17 cellular contexts compared by ENCODE assay signal in the genomic region with DNA sequence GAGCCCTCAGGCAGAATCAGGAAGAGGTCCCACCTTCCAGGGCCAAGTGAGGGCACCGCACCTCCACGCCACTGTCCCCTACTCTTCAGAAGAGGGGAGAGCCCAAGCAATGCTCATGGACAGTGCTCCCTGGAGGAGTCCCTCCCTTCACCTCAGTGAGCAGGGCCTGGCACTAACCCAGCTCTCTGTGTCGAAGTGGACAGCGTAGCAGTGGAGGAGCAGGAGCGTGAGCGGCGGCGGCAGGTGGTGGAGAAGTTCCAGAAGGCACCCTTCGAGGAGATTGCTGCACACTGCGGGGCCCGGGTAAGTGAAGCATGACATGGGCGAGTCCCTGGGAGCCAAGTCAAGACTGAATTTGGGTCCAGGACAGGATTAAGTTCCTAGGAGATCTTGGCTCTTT. TPM values are rescaled to one million over a fixed set of nuclear protein-coding genes. Genes with fewer than 3 reads are reported as not detected.
DNase-seq lines count a peak whose midpoint lies in the region; ATAC-seq and TF ChIP-seq lines count a peak whose summit lies in the region.
"Had no signal": no experiment of that assay in that cellular context is flagged by ENCODE, and none has a peak within 500 bp of the region (broad histone marks: within the 10 kb centered on the region; RNA-seq: fewer than 3 reads in every experiment).

No MANE protein-coding gene starts in this region.

- H2AK5ac ChIP-seq in H9 (ENCODE audit: insufficient read length, low read length) (no peak overlapping the region), neuronal stem cell (ENCODE audit: low read depth, low read length) (no peak overlapping the region)

- H3K4me3 ChIP-seq in SJCRH30 (peak overlapping the region; percentile 8; the same call in 1 of the 2 replicates), neuronal stem cell (ENCODE audit: low read length in 2 of 2) (no peak overlapping the region), thyroid gland (replicated peaks in 1 of 3) (no peak overlapping the region)
- H3K4me3 ChIP-seq: A549, HAP-1 had no signal

- H3K36me3 Mint-ChIP-seq in H9 (ENCODE audit: insufficient read depth in 1 of 3, low read depth in 3 of 3), result peaks cover 3 to 7% (median 4%) of the 10 kb centered on the region in 3 experiments; a peak in 3 of 7 replicates
- H3K36me3 Mint-ChIP-seq: CD4-positive, alpha-beta memory T cell had no signal

- H2BK20ac ChIP-seq in H9 (ENCODE audit: low read depth, low read length, poor library complexity, severe bottlenecking), result no peak overlapping the region

- TF ChIP-seq CTCF in H9 (conservative IDR thresholded peaks at IDR 0.05) (no peak), thyroid gland (IDR thresholded peaks at IDR 0.05) (no peak)

- H2AFZ ChIP-seq in H9 (ENCODE audit: low read length) (no peak overlapping the region), neuronal stem cell (ENCODE audit: low read length) (no peak overlapping the region)

- no peak overlapping the region for H2BK5ac ChIP-seq in H9 (ENCODE audit: insufficient read length, low read length)
- no peak overlapping the region for H2BK5ac ChIP-seq in neuronal stem cell (ENCODE audit: low read length)

- no peak overlapping the region for H4K5ac ChIP-seq in H9 (ENCODE audit: insufficient read length, low read depth, low read length)

- no peaks in the 10 kb centered on the region for H3K79me1 ChIP-seq in H9 (ENCODE audit: insufficient read depth, low read depth, low read length, poor library complexity, severe bottlenecking)
- no peaks in the 10 kb centered on the region for H3K79me1 ChIP-seq in neuronal stem cell (ENCODE audit: low read depth, low read length)

- intact Hi-C loops in thyroid gland (cut with DNase I), result no loop called here

- H3K23ac ChIP-seq in H9 (ENCODE audit: insufficient read length, low read depth, low read length) (no peak overlapping the region), neuronal stem cell (ENCODE audit: low read depth, low read length, poor library complexity) (peak overlapping the region; percentile 11)

- H3K4me1 ChIP-seq in H9 (ENCODE audit: insufficient read depth, low read length) (no peaks in the 10 kb centered on the region), SJCRH30 (peaks cover 15% of the 10 kb centered on the region), neuronal stem cell (ENCODE audit: control insufficient read depth in 2 of 2, insufficient read depth in 1 of 2, low read depth in 1 of 2, low read length in 2 of 2) (no peaks in the 10 kb centered on the region), thyroid gland (peaks cover 0 to 4% of the 10 kb centered on the region in 2 donors)
- H3K4me1 ChIP-seq: A549, BE2C, HAP-1 had no signal

- ATAC-seq in GM21360 (IDR thresholded peaks at IDR 0.05; ENCODE audit: unreplicated experiment), result no peak
- ATAC-seq in HG03378 (IDR thresholded peaks at IDR 0.05; ENCODE audit: unreplicated experiment), result no peak

- no peak for TF ChIP-seq POLR2A in thyroid gland (IDR thresholded peaks at IDR 0.05)

- H2BK12ac ChIP-seq in H9 (ENCODE audit: insufficient read length, low read depth, low read length), result no peak overlapping the region
- H2BK12ac ChIP-seq in neuronal stem cell (ENCODE audit: low read length), result no peak overlapping the region

- no peaks in the 10 kb centered on the region for H3K79me2 ChIP-seq in H9 (ENCODE audit: insufficient read depth, low read length)

- H2BK120ac ChIP-seq in H9 (ENCODE audit: low read depth, low read length, poor library complexity, severe bottlenecking), result no peak overlapping the region
- no peak overlapping the region for H2BK120ac ChIP-seq in neuronal stem cell (ENCODE audit: low read depth, low read length)

- H3K27ac ChIP-seq in H9 (ENCODE audit: insufficient read length, low read depth, low read length) (no peak overlapping the region), SJCRH30 (peak overlapping the region; percentile 33), neuronal stem cell (replicated peaks; ENCODE audit: low read length) (no peak overlapping the region), thyroid gland (no peak overlapping the region)
- H3K27ac ChIP-seq: A549, C4-2B had no signal

- H3K4me2 ChIP-seq in H9 (ENCODE audit: insufficient read depth, insufficient read length, low read length) (no peak overlapping the region), neuronal stem cell (ENCODE audit: insufficient read depth, low read length, poor library complexity, severe bottlenecking) (no peak overlapping the region)
- H3K4me2 ChIP-seq: A549 had no signal

- WGBS in H9 (ENCODE audit: extremely low coverage, insufficient read length, low lambda C conversion rate), result no CpG with 5 or more reads among the region's 12 CpGs
- WGBS in neuronal stem cell (ENCODE audit: extremely low coverage in 2 of 2, insufficient read length in 2 of 2, insufficient replicate concordance in 1 of 2), 2 donors, result no CpG with 5 or more reads among the region's 12 CpGs
- 43 to 45% methylated on average over 10 to 12 of the region's 12 CpGs for WGBS in thyroid gland, 2 donors

- H3K4ac ChIP-seq in H9 (ENCODE audit: low read depth, low read length) (no peak overlapping the region), neuronal stem cell (ENCODE audit: low read length) (no peak overlapping the region)

- no peak overlapping the region for H4K8ac ChIP-seq in H9 (replicated peaks; ENCODE audit: insufficient read length, low read depth, low read length)
- H4K8ac ChIP-seq in neuronal stem cell (ENCODE audit: low read depth, low read length), result peak overlapping the region; percentile 33

- no peaks in the 10 kb centered on the region for H3K9me3 ChIP-seq in H9 (ENCODE audit: control insufficient read depth, low read depth, low read length)
- no peaks in the 10 kb centered on the region for H3K9me3 ChIP-seq in SJCRH30 (replicated peaks)
- no peaks in the 10 kb centered on the region for H3K9me3 ChIP-seq in neuronal stem cell (replicated peaks in 1 of 2; ENCODE audit: control insufficient read depth in 2 of 2, insufficient read depth in 1 of 2, low read depth in 1 of 2, low read length in 2 of 2)
- no peaks in the 10 kb centered on the region for H3K9me3 ChIP-seq in thyroid gland
- H3K9me3 ChIP-seq: A549, BE2C, HAP-1 had no signal

- no peak for DNase-seq in H9
- peak; percentile 96 to 97 for DNase-seq in SJCRH30
- no peak for DNase-seq in neuronal stem cell (ENCODE audit: low spot score)
- peak; percentile 68 to 73 for DNase-seq in thyroid gland
- DNase-seq: BE2C; CD4-positive, alpha-beta memory T cell; DMS153; DMS79 treated with DMSO at 0.1 percent for 48 hours; EL; GOT3 had no signal

- H3K14ac ChIP-seq in H9 (ENCODE audit: insufficient read depth, low read length), result peak overlapping the region; percentile 29; the same call in 1 of the 2 replicates
- no peak overlapping the region for H3K14ac ChIP-seq in neuronal stem cell (ENCODE audit: low read length)

- H3K4me3 Mint-ChIP-seq in H9, result no peak overlapping the region
- H3K4me3 Mint-ChIP-seq: CD4-positive, alpha-beta memory T cell; IgD-negative memory B cell had no signal

- no peak overlapping the region; a peak in 2 of 7 replicates for H3K27ac Mint-ChIP-seq in H9

- H3K9ac ChIP-seq in H9 (ENCODE audit: extremely low read depth, insufficient read length, low read length) (no peak overlapping the region), neuronal stem cell (ENCODE audit: low read depth, low read length, poor library complexity) (no peak overlapping the region)

- no peaks in the 10 kb centered on the region for H3K23me2 ChIP-seq in H9 (ENCODE audit: insufficient read length, low read depth, low read length, poor library complexity, severe bottlenecking)

- no peak overlapping the region for H4K91ac ChIP-seq in H9 (ENCODE audit: insufficient read length, low read depth, low read length)
- no peak overlapping the region for H4K91ac ChIP-seq in neuronal stem cell (ENCODE audit: low read depth, low read length, poor library complexity)

- no peaks in the 10 kb centered on the region for H3K9me3 Mint-ChIP-seq in H9
- H3K9me3 Mint-ChIP-seq: CD4-positive, alpha-beta memory T cell; IgD-negative memory B cell had no signal

- H3T11ph ChIP-seq in H9 (ENCODE audit: low read length), result no peak overlapping the region

- peaks cover 0 to 6% of the 10 kb centered on the region in 2 experiments; a peak in 3 of 4 replicates for H3K4me1 Mint-ChIP-seq in H9
- H3K4me1 Mint-ChIP-seq: CD4-positive, alpha-beta memory T cell had no signal

- no peak overlapping the region for H2BK15ac ChIP-seq in H9 (ENCODE audit: low read depth, low read length)
- H2BK15ac ChIP-seq in neuronal stem cell (ENCODE audit: low read length), result no peak overlapping the region

- H3K27me3 Mint-ChIP-seq in H9 (ENCODE audit: low read depth), result peaks cover 2% of the 10 kb centered on the region; the same call in 1 of the 2 replicates

- H3K27me3 ChIP-seq in H9 (ENCODE audit: insufficient read depth, low read length), result no peaks in the 10 kb centered on the region
- H3K27me3 ChIP-seq in SJCRH30, result no peaks in the 10 kb centered on the region
- H3K27me3 ChIP-seq in neuronal stem cell (ENCODE audit: control insufficient read depth in 3 of 3, insufficient read depth in 3 of 3, low read depth in 1 of 3, low read length in 3 of 3), result no peaks in the 10 kb centered on the region
- no peaks in the 10 kb centered on the region for H3K27me3 ChIP-seq in thyroid gland
- H3K27me3 ChIP-seq: BE2C had no signal

- H3K56ac ChIP-seq in H9 (ENCODE audit: insufficient read length, low read depth, low read length), result no peak overlapping the region

- H3K36me3 ChIP-seq in SJCRH30 (no peaks in the 10 kb centered on the region), neuronal stem cell (replicated peaks in 1 of 2; ENCODE audit: control insufficient read depth in 2 of 2, insufficient read depth in 2 of 2, low read length in 2 of 2) (peaks cover 21 to 50% of the 10 kb centered on the region in 2 donors), thyroid gland (peaks cover 0 to 6% of the 10 kb centered on the region in 2 donors)
- H3K36me3 ChIP-seq: BE2C, HAP-1 had no signal

- H3K18ac ChIP-seq in H9 (ENCODE audit: insufficient read length, low read depth, low read length), result no peak overlapping the region
- no peak overlapping the region for H3K18ac ChIP-seq in neuronal stem cell (ENCODE audit: low read length)

- no peaks in the 10 kb centered on the region for H4K20me1 ChIP-seq in H9 (ENCODE audit: control insufficient read depth, insufficient read depth, insufficient read length)

RNA-seq across cellular contexts. Expression of a gene that starts 16.7 kb away (rescaled TPM):
- total RNA-seq in H9 (2021), result 1.6 and 2.5 TPM in 2 replicates
- total RNA-seq in SJCRH30 (2014; rRNA removed; shearing (Covaris generic)), result not detected in 2 replicates
- polyA plus RNA-seq in neuronal stem cell (2013, experiment 1 of 2), result 0.81 TPM
- 0.64 TPM for polyA plus RNA-seq in neuronal stem cell (2013, experiment 2 of 2)
- 10 to 100 TPM in 1 of 4 donors, 1 to 10 TPM in 3; 6.3 to 11.8 (median 9.2) TPM for total RNA-seq in thyroid gland
- polyA plus RNA-seq: A549, AG04450 had no signal

Comparison
In these comparisons a context has a peak if more than half of its experiments do, and no peak if none do; other contexts are left out.
1. DNase-seq: peak in SJCRH30 (2 of 2) and thyroid gland (2 of 2); none in H9 (single experiment) and neuronal stem cell (single experiment).